In genomic region chr22:22914726-22915669, GRCh38 we compare ENCODE assay signal across 23 cellular contexts. TPM values are rescaled to one million over a fixed set of nuclear protein-coding genes. Genes with fewer than 3 reads are reported as not detected.
DNase-seq lines count a peak whose midpoint lies in the region; ATAC-seq and TF ChIP-seq lines count a peak whose summit lies in the region.
"Had no signal": no experiment of that assay in that cellular context is flagged by ENCODE, and none has a peak within 500 bp of the region (broad histone marks: within the 10 kb centered on the region; RNA-seq: fewer than 3 reads in every experiment).

No MANE protein-coding gene starts in this region.

- H3K4me1 Mint-ChIP-seq in activated B cell treated with CpG ODN at 0.5 μM for 24 hours (peaks cover 88% of the 10 kb centered on the region), naive B cell (peaks cover 79 to 99% (median 96%) of the 10 kb centered on the region in 3 donors)
- H3K4me1 Mint-ChIP-seq in activated CD8-positive, alpha-beta T cell treated with anti-CD3 and anti-CD28 coated beads, Interleukin-2, amount 10 ng/mL, durations not matched to agents 7 days and 5 days (ENCODE audit: low read depth) = no peaks in the 10 kb centered on the region
- H3K4me1 Mint-ChIP-seq in activated T-cell treated with anti-CD3 and anti-CD28 coated beads, Interleukin-2, amount 50 U/mL, for 72 hours (ENCODE audit: low read depth) = no peaks in the 10 kb centered on the region
- H3K4me1 Mint-ChIP-seq: GM23338 had no signal

- ATAC-seq in left ventricle myocardium superior (peak; percentile 29), activated B cell treated with CpG ODN at 0.5 μM for 24 hours (ENCODE audit: low read depth) (no peak), naive B cell (ENCODE audit: low read depth in 2 of 2) (no peak)
- no peak for ATAC-seq in activated CD8-positive, alpha-beta T cell treated with anti-CD3 and anti-CD28 coated beads, Interleukin-2, amount 10 ng/mL, durations not matched to agents 7 days and 5 days
- no peak for ATAC-seq in activated T-cell treated with anti-CD3 and anti-CD28 coated beads, Interleukin-2, amount 50 U/mL, for 72 hours (replicated peaks in 1 of 2)
- ATAC-seq: GM23338, PC-3 had no signal

- no peak for TF ChIP-seq CTCF in activated B cell treated with CpG ODN at 0.5 μM for 24 hours (IDR thresholded peaks at IDR 0.05)

- H3K36me3 Mint-ChIP-seq in activated B cell treated with CpG ODN at 0.5 μM for 24 hours (ENCODE audit: low read depth) = peaks cover 11% of the 10 kb centered on the region
- H3K36me3 Mint-ChIP-seq in naive B cell = peaks cover 0 to 11% of the 10 kb centered on the region in 2 donors
- H3K36me3 Mint-ChIP-seq in activated CD8-positive, alpha-beta T cell treated with anti-CD3 and anti-CD28 coated beads, Interleukin-2, amount 10 ng/mL, durations not matched to agents 7 days and 5 days (ENCODE audit: low read depth) = no peaks in the 10 kb centered on the region
- H3K36me3 Mint-ChIP-seq in activated T-cell treated with anti-CD3 and anti-CD28 coated beads, Interleukin-2, amount 50 U/mL, for 72 hours (ENCODE audit: insufficient read depth in 2 of 2) = no peaks in the 10 kb centered on the region

- peak; percentile 23 for DNase-seq in left ventricle myocardium superior
- DNase-seq in cardiac septum (ENCODE audit: low spot score) = no peak
- DNase-seq in activated B cell treated with CpG ODN at 0.5 μM for 24 hours = no peak
- no peak for DNase-seq in naive B cell
- DNase-seq in GM19240 (ENCODE audit: insufficient read length, low spot score) = no peak
- DNase-seq in activated CD8-positive, alpha-beta T cell treated with anti-CD3 and anti-CD28 coated beads, Interleukin-2, amount 10 ng/mL, durations not matched to agents 7 days and 5 days = no peak
- DNase-seq in activated T-cell treated with anti-CD3 and anti-CD28 coated beads, Interleukin-2, amount 50 U/mL, for 72 hours = no peak
- no peak for DNase-seq in stimulated activated CD4-positive, alpha-beta T cell treated with anti-CD3 and anti-CD28 coated beads, Interleukin-4, amount 100 ng/mL, for 4 hours
- DNase-seq: COR-L47, DMS53, KBM-7, NCI-H1048, NCI-H1694 treated with DMSO at 0.1 percent for 48 hours, NCI-H2171 treated with DMSO at 0.1 percent for 48 hours, NCI-H82, PC-3, T-helper 1 cell had no signal

- H3K9me3 Mint-ChIP-seq in activated B cell treated with CpG ODN at 0.5 μM for 24 hours = no peaks in the 10 kb centered on the region
- no peaks in the 10 kb centered on the region for H3K9me3 Mint-ChIP-seq in naive B cell
- H3K9me3 Mint-ChIP-seq in activated CD8-positive, alpha-beta T cell treated with anti-CD3 and anti-CD28 coated beads, Interleukin-2, amount 10 ng/mL, durations not matched to agents 7 days and 5 days (ENCODE audit: insufficient read depth) = no peaks in the 10 kb centered on the region
- no peaks in the 10 kb centered on the region for H3K9me3 Mint-ChIP-seq in activated T-cell treated with anti-CD3 and anti-CD28 coated beads, Interleukin-2, amount 50 U/mL, for 72 hours

- intact Hi-C loops in left ventricle myocardium superior (cut with micrococcal nuclease) (no loop called here), cardiac septum (cut with DNase I) (no loop called here), activated B cell treated with CpG ODN at 0.5 μM for 24 hours (cut with micrococcal nuclease) (loop anchor here (1.0 kb wide), 2 partner anchors 12 to 13 kb away; no protein-coding TSS in a partner anchor)

- POLR2A ChIA-PET in activated B cell treated with CpG ODN at 0.5 μM for 24 hours (lab: Charles Lee) = interaction anchor here (1.0 to 11.7 kb wide), 2 partner anchors 8 to 17 kb away, joined by 4 to 151 read pairs; no protein-coding TSS in a partner anchor
- POLR2A ChIA-PET in activated CD8-positive, alpha-beta T cell treated with anti-CD3 and anti-CD28 coated beads, Interleukin-2, amount 10 ng/mL, durations not matched to agents 7 days and 5 days (lab: Charles Lee) = no interaction called here

- CTCF ChIA-PET in activated B cell treated with CpG ODN at 0.5 μM for 24 hours (lab: Charles Lee) = interaction anchor here (0.9 to 1.4 kb wide), 3 partner anchors 21 to 40 kb away, joined by 3 to 5 read pairs (median 4); no protein-coding TSS in a partner anchor
- CTCF ChIA-PET in activated CD8-positive, alpha-beta T cell treated with anti-CD3 and anti-CD28 coated beads, Interleukin-2, amount 10 ng/mL, durations not matched to agents 7 days and 5 days (lab: Charles Lee) = interaction anchor here (0.6 to 1.0 kb wide), 2 partner anchors 27 to 162 kb away, joined by 3 read pairs; no protein-coding TSS in a partner anchor

- H3K27ac Mint-ChIP-seq in activated B cell treated with CpG ODN at 0.5 μM for 24 hours (peak overlapping the region; percentile 85), naive B cell (peak overlapping the region; percentile 89 to 97 (median 96))
- H3K27ac Mint-ChIP-seq in activated CD8-positive, alpha-beta T cell treated with anti-CD3 and anti-CD28 coated beads, Interleukin-2, amount 10 ng/mL, durations not matched to agents 7 days and 5 days = no peak overlapping the region
- H3K27ac Mint-ChIP-seq in activated T-cell treated with anti-CD3 and anti-CD28 coated beads, Interleukin-2, amount 50 U/mL, for 72 hours = no peak overlapping the region

- peak overlapping the region; percentile 58 for H3K4me3 Mint-ChIP-seq in activated B cell treated with CpG ODN at 0.5 μM for 24 hours
- H3K4me3 Mint-ChIP-seq in naive B cell = peak overlapping the region; percentile 41 to 81 (median 68)
- no peak overlapping the region for H3K4me3 Mint-ChIP-seq in activated CD8-positive, alpha-beta T cell treated with anti-CD3 and anti-CD28 coated beads, Interleukin-2, amount 10 ng/mL, durations not matched to agents 7 days and 5 days
- H3K4me3 Mint-ChIP-seq in activated T-cell treated with anti-CD3 and anti-CD28 coated beads, Interleukin-2, amount 50 U/mL, for 72 hours = no peak overlapping the region
- H3K4me3 Mint-ChIP-seq: CD14-positive monocyte, GM23338 had no signal

- H3K27me3 Mint-ChIP-seq in activated B cell treated with CpG ODN at 0.5 μM for 24 hours (no peaks in the 10 kb centered on the region), naive B cell (no peaks in the 10 kb centered on the region)
- peaks cover 8% of the 10 kb centered on the region for H3K27me3 Mint-ChIP-seq in activated CD8-positive, alpha-beta T cell treated with anti-CD3 and anti-CD28 coated beads, Interleukin-2, amount 10 ng/mL, durations not matched to agents 7 days and 5 days (ENCODE audit: low read depth)
- peaks cover 11% of the 10 kb centered on the region for H3K27me3 Mint-ChIP-seq in activated T-cell treated with anti-CD3 and anti-CD28 coated beads, Interleukin-2, amount 50 U/mL, for 72 hours (ENCODE audit: low read depth)

RNA-seq across cellular contexts. Expression of gene IGLL5, which starts 27.4 kb away (rescaled TPM):
- total RNA-seq in left ventricle myocardium superior = 0.92 TPM
- not detected for total RNA-seq in cardiac septum
- total RNA-seq in activated B cell treated with CpG ODN at 0.5 μM for 24 hours = 189 and 195 TPM in 2 replicates
- polyA plus RNA-seq in naive B cell (ENCODE audit: low read depth in 6 of 6) = 100 to 1,000 TPM; 233 to 640 (median 475) TPM
- total RNA-seq in activated CD8-positive, alpha-beta T cell treated with anti-CD3 and anti-CD28 coated beads, Interleukin-2, amount 10 ng/mL, durations not matched to agents 7 days and 5 days = not detected
- not detected for total RNA-seq in activated T-cell treated with anti-CD3 and anti-CD28 coated beads, Interleukin-2, amount 50 U/mL, for 72 hours
- total RNA-seq: A172, G401, GM23338, M059J, NCI-H460, PC-3 had no signal
- polyA plus RNA-seq: GM23338 had no signal

Comparison
In these comparisons a context has a peak if more than half of its experiments do, and no peak if none do; other contexts are left out.
1. H3K27ac Mint-ChIP-seq: peak in activated B cell treated with CpG ODN at 0.5 μM for 24 hours (single experiment) and naive B cell (6 of 6); none in activated CD8-positive, alpha-beta T cell treated with anti-CD3 and anti-CD28 coated beads, Interleukin-2, amount 10 ng/mL, durations not matched to agents 7 days and 5 days (single experiment) and activated T-cell treated with anti-CD3 and anti-CD28 coated beads, Interleukin-2, amount 50 U/mL, for 72 hours (single experiment).
2. H3K4me3 Mint-ChIP-seq: peak in activated B cell treated with CpG ODN at 0.5 μM for 24 hours (single experiment) and naive B cell (8 of 8); none in activated CD8-positive, alpha-beta T cell treated with anti-CD3 and anti-CD28 coated beads, Interleukin-2, amount 10 ng/mL, durations not matched to agents 7 days and 5 days (single experiment) and activated T-cell treated with anti-CD3 and anti-CD28 coated beads, Interleukin-2, amount 50 U/mL, for 72 hours (0 of 2).
3. RNA of gene IGLL5, which starts 27.4 kb away (total RNA-seq): 189 to 195 TPM in activated B cell treated with CpG ODN at 0.5 μM for 24 hours; 0.92 TPM in left ventricle myocardium superior (single experiment), not detected in cardiac septum (single experiment), not detected in activated T-cell treated with anti-CD3 and anti-CD28 coated beads, Interleukin-2, amount 50 U/mL, for 72 hours and not detected in activated CD8-positive, alpha-beta T cell treated with anti-CD3 and anti-CD28 coated beads, Interleukin-2, amount 10 ng/mL, durations not matched to agents 7 days and 5 days; every median in the first group is over 10 times any median in the second.